ENCODE assay signal across 13 cellular contexts in genomic region chr20:63453029-63453523, GRCh38. TPM values are rescaled to one million over a fixed set of nuclear protein-coding genes. Genes with fewer than 3 reads are reported as not detected.
DNase-seq lines count a peak whose midpoint lies in the region; ATAC-seq and TF ChIP-seq lines count a peak whose summit lies in the region.
"Had no signal": no experiment of that assay in that cellular context is flagged by ENCODE, and none has a peak within 500 bp of the region (broad histone marks: within the 10 kb centered on the region; RNA-seq: fewer than 3 reads in every experiment).

No MANE protein-coding gene starts in this region.

- H3K27me3 ChIP-seq in Loucy (ENCODE audit: insufficient read depth, low read length, poor library complexity, severe bottlenecking) (no peaks in the 10 kb centered on the region), neural progenitor cell (no peaks in the 10 kb centered on the region)

- TF ChIP-seq CTCF in Loucy (conservative IDR thresholded peaks at IDR 0.05; ENCODE audit: low read length) (peak; percentile 55), neural progenitor cell (IDR thresholded peaks at IDR 0.05) (no peak)

- H3K36me3 ChIP-seq in Loucy (ENCODE audit: insufficient read depth, low read length), result no peaks in the 10 kb centered on the region
- H3K36me3 ChIP-seq in neural progenitor cell, result no peaks in the 10 kb centered on the region
- H3K36me3 ChIP-seq: adrenal gland, esophagus muscularis mucosa had no signal

- H3K27ac ChIP-seq in neural progenitor cell, result no peak overlapping the region
- H3K27ac ChIP-seq: esophagus muscularis mucosa had no signal

- H3K27ac Mint-ChIP-seq in activated CD4-positive, alpha-beta T cell treated with anti-CD3 and anti-CD28 coated beads, Interleukin-2, amount 10 ng/mL, durations not matched to agents 7 days and 5 days, result no peak overlapping the region
- no peak overlapping the region for H3K27ac Mint-ChIP-seq in activated naive CD8-positive, alpha-beta T cell treated with anti-CD3 and anti-CD28 coated beads, Interleukin-2, amount 50 U/mL, for 24 hours
- H3K27ac Mint-ChIP-seq in neural progenitor cell, result peak overlapping the region; percentile 63

- peaks cover 20% of the 10 kb centered on the region for H3K4me1 ChIP-seq in Loucy (ENCODE audit: insufficient read depth, low read length, poor library complexity, severe bottlenecking)
- H3K4me1 ChIP-seq in neural progenitor cell, result peaks cover 26% of the 10 kb centered on the region
- H3K4me1 ChIP-seq: adrenal gland had no signal

- no peaks in the 10 kb centered on the region for H3F3A ChIP-seq in Loucy (ENCODE audit: low read depth)
- H3F3A ChIP-seq in neural progenitor cell (ENCODE audit: low read depth), result no peaks in the 10 kb centered on the region

- H3K9me3 ChIP-seq in Loucy (ENCODE audit: insufficient read depth, low read depth, low read length) (no peaks in the 10 kb centered on the region), neural progenitor cell (ENCODE audit: low read depth) (no peaks in the 10 kb centered on the region)
- H3K9me3 ChIP-seq: adrenal gland, esophagus muscularis mucosa had no signal

- ATAC-seq in activated naive CD8-positive, alpha-beta T cell treated with anti-CD3 and anti-CD28 coated beads, Interleukin-2, amount 50 U/mL, for 24 hours, result peak; percentile 42
- no peak for ATAC-seq in GM18868 (IDR thresholded peaks at IDR 0.05; ENCODE audit: unreplicated experiment)

- no peak overlapping the region for H3K4me3 ChIP-seq in Loucy (ENCODE audit: low read length, poor library complexity, severe bottlenecking)
- H3K4me3 ChIP-seq in neural progenitor cell, result no peak overlapping the region
- H3K4me3 ChIP-seq: adrenal gland had no signal

- DNase-seq in activated CD4-positive, alpha-beta T cell treated with anti-CD3 and anti-CD28 coated beads, Interleukin-2, amount 50 U/mL, for 1 hour, result peak; percentile 15
- no peak for DNase-seq in activated CD4-positive, alpha-beta T cell treated with anti-CD3 and anti-CD28 coated beads, Interleukin-2, amount 10 ng/mL, durations not matched to agents 7 days and 5 days
- DNase-seq in activated naive CD8-positive, alpha-beta T cell treated with anti-CD3 and anti-CD28 coated beads, Interleukin-2, amount 50 U/mL, for 24 hours, result peak; percentile 44
- no peak for DNase-seq in neural progenitor cell (ENCODE audit: low spot score)
- no peak for DNase-seq in NCI-H1048 (lab: John Stamatoyannopoulos, UW)
- no peak for DNase-seq in NCI-H1092 (lab: John Stamatoyannopoulos, UW)
- DNase-seq: GOT3, NCI-H524 had no signal

- H3K36me3 Mint-ChIP-seq in activated CD4-positive, alpha-beta T cell treated with anti-CD3 and anti-CD28 coated beads, Interleukin-2, amount 10 ng/mL, durations not matched to agents 7 days and 5 days (ENCODE audit: low read depth), result no peaks in the 10 kb centered on the region
- no peaks in the 10 kb centered on the region for H3K36me3 Mint-ChIP-seq in activated naive CD8-positive, alpha-beta T cell treated with anti-CD3 and anti-CD28 coated beads, Interleukin-2, amount 50 U/mL, for 24 hours (ENCODE audit: low read depth)
- peaks cover 1% of the 10 kb centered on the region for H3K36me3 Mint-ChIP-seq in neural progenitor cell

- H4K20me1 ChIP-seq in Loucy (ENCODE audit: insufficient read depth, low read length, poor library complexity, severe bottlenecking) (no peaks in the 10 kb centered on the region), neural progenitor cell (ENCODE audit: low read depth) (peaks cover 93% of the 10 kb centered on the region)

- no peaks in the 10 kb centered on the region for H3K9me2 ChIP-seq in Loucy (replicated peaks; ENCODE audit: low read depth, low read length)

- H3K4me3 Mint-ChIP-seq in activated CD4-positive, alpha-beta T cell treated with anti-CD3 and anti-CD28 coated beads, Interleukin-2, amount 10 ng/mL, durations not matched to agents 7 days and 5 days, result no peak overlapping the region
- no peak overlapping the region for H3K4me3 Mint-ChIP-seq in activated naive CD8-positive, alpha-beta T cell treated with anti-CD3 and anti-CD28 coated beads, Interleukin-2, amount 50 U/mL, for 24 hours
- H3K4me3 Mint-ChIP-seq in neural progenitor cell, result peak overlapping the region; percentile 78

- POLR2A ChIA-PET in activated CD4-positive, alpha-beta T cell treated with anti-CD3 and anti-CD28 coated beads, Interleukin-2, amount 10 ng/mL, durations not matched to agents 7 days and 5 days (lab: Charles Lee), result no interaction called here

- no peaks in the 10 kb centered on the region for H3K9me3 Mint-ChIP-seq in activated CD4-positive, alpha-beta T cell treated with anti-CD3 and anti-CD28 coated beads, Interleukin-2, amount 10 ng/mL, durations not matched to agents 7 days and 5 days
- no peaks in the 10 kb centered on the region for H3K9me3 Mint-ChIP-seq in activated naive CD8-positive, alpha-beta T cell treated with anti-CD3 and anti-CD28 coated beads, Interleukin-2, amount 50 U/mL, for 24 hours
- H3K9me3 Mint-ChIP-seq in neural progenitor cell, result no peaks in the 10 kb centered on the region

- H3K4me2 ChIP-seq in Loucy (ENCODE audit: low read depth, low read length, poor library complexity, severe bottlenecking), result peak overlapping the region; percentile 38
- H3K4me2 ChIP-seq in neural progenitor cell, result no peak overlapping the region

- CTCF ChIA-PET in activated CD4-positive, alpha-beta T cell treated with anti-CD3 and anti-CD28 coated beads, Interleukin-2, amount 10 ng/mL, durations not matched to agents 7 days and 5 days (lab: Charles Lee), result interaction anchor here (1.0 kb wide), 1 partner anchor 11 kb away, joined by 3 read pairs; no protein-coding TSS in a partner anchor

- peaks cover 10% of the 10 kb centered on the region for H3K27me3 Mint-ChIP-seq in activated CD4-positive, alpha-beta T cell treated with anti-CD3 and anti-CD28 coated beads, Interleukin-2, amount 10 ng/mL, durations not matched to agents 7 days and 5 days
- peaks cover 25% of the 10 kb centered on the region for H3K27me3 Mint-ChIP-seq in activated naive CD8-positive, alpha-beta T cell treated with anti-CD3 and anti-CD28 coated beads, Interleukin-2, amount 50 U/mL, for 24 hours
- no peaks in the 10 kb centered on the region for H3K27me3 Mint-ChIP-seq in neural progenitor cell (ENCODE audit: insufficient read depth, low read depth)

- no peak overlapping the region for H2AFZ ChIP-seq in Loucy (ENCODE audit: low read length)
- no peak overlapping the region for H2AFZ ChIP-seq in neural progenitor cell (replicated peaks)

- no peaks in the 10 kb centered on the region for H3K79me2 ChIP-seq in Loucy (ENCODE audit: insufficient read depth, low read length)
- H3K79me2 ChIP-seq in neural progenitor cell (ENCODE audit: low read depth), result peaks cover 59% of the 10 kb centered on the region

- H3K9ac ChIP-seq in Loucy (ENCODE audit: low read depth, low read length, poor library complexity, severe bottlenecking) (no peak overlapping the region), neural progenitor cell (no peak overlapping the region)

- no peaks in the 10 kb centered on the region for H3K4me1 Mint-ChIP-seq in activated CD4-positive, alpha-beta T cell treated with anti-CD3 and anti-CD28 coated beads, Interleukin-2, amount 10 ng/mL, durations not matched to agents 7 days and 5 days
- peaks cover 1% of the 10 kb centered on the region for H3K4me1 Mint-ChIP-seq in activated naive CD8-positive, alpha-beta T cell treated with anti-CD3 and anti-CD28 coated beads, Interleukin-2, amount 50 U/mL, for 24 hours
- H3K4me1 Mint-ChIP-seq in neural progenitor cell, result peaks cover 51% of the 10 kb centered on the region

RNA-seq across cellular contexts. Expression of gene KCNQ2, which starts 19.4 kb away (rescaled TPM):
- total RNA-seq in activated CD4-positive, alpha-beta T cell treated with anti-CD3 and anti-CD28 coated beads, Interleukin-2, amount 10 ng/mL, durations not matched to agents 7 days and 5 days, result under 1 TPM; 0.10 to 0.12 TPM
- 39.5 and 106 TPM in 2 replicates for total RNA-seq in neural progenitor cell (ENCODE audit: low replicate concordance)
- total RNA-seq: liver had no signal

RNA-seq across cellular contexts. Expression of gene EEF1A2, which starts 45.8 kb away (rescaled TPM):
- under 1 TPM; 0.12 to 0.17 TPM for total RNA-seq in activated CD4-positive, alpha-beta T cell treated with anti-CD3 and anti-CD28 coated beads, Interleukin-2, amount 10 ng/mL, durations not matched to agents 7 days and 5 days
- total RNA-seq in neural progenitor cell (ENCODE audit: low replicate concordance), result 0.54 and 1.5 TPM in 2 replicates

Comparison
In these comparisons a context has a peak if more than half of its experiments do, and no peak if none do; other contexts are left out.
1. DNase-seq: peak in activated CD4-positive, alpha-beta T cell treated with anti-CD3 and anti-CD28 coated beads, Interleukin-2, amount 50 U/mL, for 1 hour (single experiment) and activated naive CD8-positive, alpha-beta T cell treated with anti-CD3 and anti-CD28 coated beads, Interleukin-2, amount 50 U/mL, for 24 hours (single experiment); none in activated CD4-positive, alpha-beta T cell treated with anti-CD3 and anti-CD28 coated beads, Interleukin-2, amount 10 ng/mL, durations not matched to agents 7 days and 5 days (single experiment), neural progenitor cell (single experiment), NCI-H1048 (single experiment) and NCI-H1092 (single experiment).
2. RNA of gene KCNQ2, which starts 19.4 kb away (total RNA-seq): 39.5 to 106 TPM in neural progenitor cell; 0.10 to 0.12 TPM in activated CD4-positive, alpha-beta T cell treated with anti-CD3 and anti-CD28 coated beads, Interleukin-2, amount 10 ng/mL, durations not matched to agents 7 days and 5 days; every median in the first group is over 10 times any median in the second.